Comparison of ENCODE assay signal across 9 cellular contexts in genomic region chr11:12556788-12557384, GRCh38.
DNase-seq lines count a peak whose midpoint lies in the region; ATAC-seq and TF ChIP-seq lines count a peak whose summit lies in the region.
"Had no signal": no experiment of that assay in that cellular context is flagged by ENCODE, and none has a peak within 500 bp of the region (broad histone marks: within the 10 kb centered on the region; RNA-seq: fewer than 3 reads in every experiment).

No MANE protein-coding gene starts in this region.

- DNase-seq in AG08396 (ENCODE audit: low spot score) (peak; percentile 82), Panc1 (ENCODE audit: low read depth, low spot score) (no peak), fibroblast of mammary gland (ENCODE audit: low read depth) (peak; percentile 96), mesothelial cell of epicardium (ENCODE audit: low spot score in 2 of 2, unreplicated experiment in 2 of 2) (peak; percentile 55 to 70), activated gamma-delta T cell treated with Interleukin-2 at 50 U/mL for 16 hours (no peak), NCI-H345 treated with DMSO at 0.1 percent for 48 hours (lab: John Stamatoyannopoulos, UW; ENCODE audit: unreplicated experiment) (no peak), GM13976 (ENCODE audit: low spot score) (no peak)

- H3K9me3 ChIP-seq in Panc1 (ENCODE audit: control insufficient read depth, insufficient read depth, low read depth, low read length) = no peaks in the 10 kb centered on the region

- no peaks in the 10 kb centered on the region for H3K36me3 ChIP-seq in Panc1 (ENCODE audit: control insufficient read depth, insufficient read depth, low read length)

- H3K4me3 ChIP-seq in Panc1 (ENCODE audit: low read depth in 2 of 2, low read length in 2 of 2) = no peak overlapping the region
- H3K4me3 ChIP-seq in fibroblast of mammary gland (ENCODE audit: control insufficient read depth, low read depth, low read length) = no peak overlapping the region

- peaks cover 2% of the 10 kb centered on the region for H3K36me3 Mint-ChIP-seq in mesothelial cell of epicardium

- CTCF ChIA-PET in Panc1 (lab: Charles Lee) = no interaction called here

- no peaks in the 10 kb centered on the region for H3K27me3 Mint-ChIP-seq in mesothelial cell of epicardium (ENCODE audit: low read depth)

- peaks cover 36% of the 10 kb centered on the region for H3K4me1 Mint-ChIP-seq in mesothelial cell of epicardium

- TF ChIP-seq CTCF in Panc1 (IDR thresholded peaks at IDR 0.05) (no peak), fibroblast of mammary gland (conservative IDR thresholded peaks at IDR 0.05; ENCODE audit: control insufficient read depth, insufficient read depth, low read depth, low read length) (no peak), mesothelial cell of epicardium (IDR thresholded peaks at IDR 0.05; ENCODE audit: unreplicated experiment) (no peak), GM13976 (IDR thresholded peaks at IDR 0.05; ENCODE audit: borderline replicate concordance, control extremely low read depth, extremely low read depth, insufficient read depth, missing control alignments) (no peak)

- POLR2A ChIA-PET in Panc1 (lab: Charles Lee) = no interaction called here

- H3K27ac Mint-ChIP-seq in mesothelial cell of epicardium = peak overlapping the region; percentile 93

- no peaks in the 10 kb centered on the region; the same call in 1 of the 2 replicates for H3K27me3 ChIP-seq in Panc1 (ENCODE audit: control insufficient read depth, insufficient read depth, low read length)

- peak overlapping the region; percentile 74 for H3K27ac ChIP-seq in Panc1 (ENCODE audit: low read length)
- H3K27ac ChIP-seq: VCaP had no signal

- peaks cover 19% of the 10 kb centered on the region for H3K4me1 ChIP-seq in Panc1 (ENCODE audit: control insufficient read depth, insufficient read depth, low read length)

- no TSS peak for BruUV-seq in Panc1 (replicated peaks; lab: Mats Ljungman, UMichigan)

- intact Hi-C loops in Panc1 (cut with micrococcal nuclease; ENCODE audit: unreplicated experiment) = no loop called here

- in situ Hi-C loops in Panc1 (cut with HindIII; ENCODE audit: low pct_unique_long_range_greater_than_20kb, low sequenced_read_pairs) (no loop called here), GM13976 (cut with MboI; ENCODE audit: low sequenced_read_pairs, unreplicated experiment) (no loop called here)

- peaks cover 28% of the 10 kb centered on the region for H3K9me3 Mint-ChIP-seq in mesothelial cell of epicardium

- ATAC-seq in Panc1 (peak; percentile 96), HG02571 (IDR thresholded peaks at IDR 0.05; ENCODE audit: unreplicated experiment) (no peak)

- no peak overlapping the region for H3K4me3 Mint-ChIP-seq in mesothelial cell of epicardium

Comparison
In these comparisons a context has a peak if more than half of its experiments do, and no peak if none do; other contexts are left out.
1. DNase-seq: peak in AG08396 (single experiment), fibroblast of mammary gland (single experiment) and mesothelial cell of epicardium (2 of 2); none in Panc1 (single experiment), activated gamma-delta T cell treated with Interleukin-2 at 50 U/mL for 16 hours (single experiment), NCI-H345 treated with DMSO at 0.1 percent for 48 hours (single experiment) and GM13976 (single experiment).